ENCODE assay signal across 13 cellular contexts in genomic region chr16:2216330-2216729, GRCh38. TPM values are rescaled to one million over a fixed set of nuclear protein-coding genes. Genes with fewer than 3 reads are reported as not detected.
DNase-seq lines count a peak whose midpoint lies in the region; ATAC-seq, FAIRE-seq and TF ChIP-seq lines count a peak whose summit lies in the region.
"Had no signal": no experiment of that assay in that cellular context is flagged by ENCODE, and none has a peak within 500 bp of the region (broad histone marks: within the 10 kb centered on the region; RNA-seq: fewer than 3 reads in every experiment).

No MANE protein-coding gene starts in this region.

- intact Hi-C loops in stomach (cut with DNase I; ENCODE audit: low total_unique reads) = no loop called here

- no peaks in the 10 kb centered on the region for H3K9me3 ChIP-seq in A549
- H3K9me3 ChIP-seq in DOHH2 (ENCODE audit: control insufficient read depth, insufficient read depth, low read length) = no peaks in the 10 kb centered on the region
- H3K9me3 ChIP-seq in stomach = no peaks in the 10 kb centered on the region

- peak overlapping the region; percentile 93 to 98 for H3K27ac ChIP-seq in A549
- H3K27ac ChIP-seq in DOHH2 (ENCODE audit: low read depth, low read length) = no peak overlapping the region
- peak overlapping the region in 1 of 5 donors; percentile 91 for H3K27ac ChIP-seq in stomach

- CTCF ChIA-PET in A549 (lab: Yijun Ruan, JAX) (interaction anchor here (1.3 to 2.6 kb wide), 4 partner anchors 21 to 76 kb away, joined by 4 to 9 read pairs (median 4); partner anchors contain the start of gene ECI1), WTC11 (lab: Charles Lee) (interaction anchor here (2.8 kb wide), 1 partner anchor 21 kb away, joined by 30 read pairs; the partner anchor contains the start of gene CASKIN1)

- H3K27me3 ChIP-seq in DOHH2 (ENCODE audit: control insufficient read depth, low read length) (no peaks in the 10 kb centered on the region), stomach (no peaks in the 10 kb centered on the region)

- H3K4me2 ChIP-seq in A549 (peak overlapping the region; percentile 68), DOHH2 (ENCODE audit: low read length) (peak overlapping the region; percentile 51)

- POLR2A ChIA-PET in A549 (lab: Yijun Ruan, JAX) = interaction anchor here (1.6 to 3.1 kb wide), 2 partner anchors 11 to 52 kb away, joined by 3 to 31 read pairs; partner anchors contain the start of gene MLST8
- POLR2A ChIA-PET in WTC11 (lab: Charles Lee) = interaction anchor here (1.4 kb wide), 1 partner anchor 35 kb away, joined by 3 read pairs; the partner anchor contains the start of gene ECI1

- no peaks in the 10 kb centered on the region for H3K9me3 Mint-ChIP-seq in WTC11
- no peaks in the 10 kb centered on the region for H3K9me3 Mint-ChIP-seq in immature natural killer cell

- in situ Hi-C loops in GM13977 (cut with MboI; ENCODE audit: low pct_unique_long_range_greater_than_20kb, low sequenced_read_pairs, unreplicated experiment) = no loop called here

- no peak for TF ChIP-seq RAD21 in A549 (conservative IDR thresholded peaks at IDR 0.05 in 1 of 2, IDR thresholded peaks at IDR 0.05 in 1 of 2)

- H3K27me3 Mint-ChIP-seq in WTC11 (ENCODE audit: low read depth) (no peaks in the 10 kb centered on the region), immature natural killer cell (ENCODE audit: low read depth in 3 of 3) (peaks cover 4 to 13% (median 8%) of the 10 kb centered on the region in 3 donors)

- peaks cover 7% of the 10 kb centered on the region; the same call in 1 of the 2 replicates for H3F3A ChIP-seq in DOHH2 (ENCODE audit: control insufficient read depth, insufficient read depth)

- DNase-seq in A549 (ENCODE audit: low read depth in 1 of 2, low spot score in 1 of 2) (no peak), WTC11 (ENCODE audit: low spot score) (no peak), immature natural killer cell (no peak), stomach (no peak), AG20443 (ENCODE audit: low spot score) (no peak), GM13977 (ENCODE audit: low spot score) (no peak)
- DNase-seq: activated CD4-positive, alpha-beta T cell treated with anti-CD3 and anti-CD28 coated beads, Interleukin-2, amount 50 U/mL, for 1 hour; aorta; effector CD8-positive, alpha-beta T cell; NCI-H1930; NCI-H774 had no signal

- TF ChIP-seq POLR2A in A549 (IDR thresholded peaks at IDR 0.05; ENCODE audit: low read length) (no peak), stomach (IDR thresholded peaks at IDR 0.05) (no peak)

- peaks cover 19% of the 10 kb centered on the region for H3K4me1 Mint-ChIP-seq in WTC11
- peaks cover 13 to 18% of the 10 kb centered on the region in 2 donors for H3K4me1 Mint-ChIP-seq in immature natural killer cell

- peaks cover 47% of the 10 kb centered on the region for H3K79me2 ChIP-seq in DOHH2 (ENCODE audit: control insufficient read depth, low read length)

- TF ChIP-seq CTCF in A549 (IDR thresholded peaks at IDR 0.05) (no peak), DOHH2 (IDR thresholded peaks at IDR 0.05; ENCODE audit: low read depth, low read length, poor library complexity, severe bottlenecking) (no peak), WTC11 (IDR thresholded peaks at IDR 0.05) (no peak), stomach (IDR thresholded peaks at IDR 0.05) (no peak), GM13977 (IDR thresholded peaks at IDR 0.05; ENCODE audit: extremely low read depth, insufficient read depth, missing control alignments) (no peak)

- H3K4me1 ChIP-seq in A549 = peaks cover 25% of the 10 kb centered on the region
- peaks cover 26% of the 10 kb centered on the region for H3K4me1 ChIP-seq in DOHH2 (ENCODE audit: control insufficient read depth, low read length)
- peaks cover 26 to 39% (median 32%) of the 10 kb centered on the region in 4 donors for H3K4me1 ChIP-seq in stomach

- FAIRE-seq in A549 (lab: Jason Lieb, UNC) = no peak

- no peaks in the 10 kb centered on the region for H3K9me2 ChIP-seq in DOHH2 (replicated peaks; ENCODE audit: control insufficient read depth, low read length)

- H3K4me3 ChIP-seq in A549 (peak overlapping the region; percentile 88), DOHH2 (ENCODE audit: low read length) (peak overlapping the region; percentile 100), stomach (no peak overlapping the region)

- peak overlapping the region; percentile 83 for H3K4me3 Mint-ChIP-seq in WTC11
- peak overlapping the region; percentile 44 to 58 (median 56) for H3K4me3 Mint-ChIP-seq in immature natural killer cell

- WGBS in A549 (ENCODE audit: missing lambda C conversion rate) = 90% methylated on average over 4 of the region's 4 CpGs
- WGBS in stomach, 5 donors = 81 to 98% (median 83%) methylated on average over 4 of the region's 4 CpGs

- no peak for TF ChIP-seq EP300 in A549 (IDR thresholded peaks at IDR 0.05)
- TF ChIP-seq EP300 in stomach (IDR thresholded peaks at IDR 0.05) = no peak

- H4K20me1 ChIP-seq in DOHH2 (ENCODE audit: control insufficient read depth, insufficient read depth, low read depth, low read length) = peaks cover 9% of the 10 kb centered on the region

- H3K36me3 ChIP-seq in DOHH2 (ENCODE audit: control insufficient read depth, low read length) = peaks cover 30% of the 10 kb centered on the region
- peaks cover 0 to 11% (median 0%) of the 10 kb centered on the region in 4 donors for H3K36me3 ChIP-seq in stomach

- peaks cover 11% of the 10 kb centered on the region for H3K36me3 Mint-ChIP-seq in WTC11
- H3K36me3 Mint-ChIP-seq in immature natural killer cell = no peaks in the 10 kb centered on the region

- H3K27ac Mint-ChIP-seq in WTC11 (no peak overlapping the region), immature natural killer cell (peak overlapping the region in 1 of 6 donors; percentile 40)

- ATAC-seq in A549 = no peak
- no peak for ATAC-seq in WTC11
- no peak for ATAC-seq in HG02763 (IDR thresholded peaks at IDR 0.05; ENCODE audit: unreplicated experiment)

TF ChIP-seq in A549, 52 proteins besides CTCF, POLR2A, EP300 and RAD21 (continues in another document):
- no peak for TF ChIP-seq SREBF2 (IDR thresholded peaks at IDR 0.05)

TF ChIP-seq in WTC11, 78 proteins besides CTCF, POLR2A, EP300 and RAD21 (continues in another document):
- TF ChIP-seq MAX (CRISPR knock-in tag; IDR thresholded peaks at IDR 0.05) (no peak), OVOL2 (CRISPR knock-in tag; IDR thresholded peaks at IDR 0.05; ENCODE audit: borderline replicate concordance) (no peak)

RNA-seq across cellular contexts. Expression of gene PGP, which starts 1.7 kb away (rescaled TPM):
- 13.9 and 15.0 TPM in 2 replicates for polyA plus RNA-seq in A549 (2011; rRNA removed)
- 37.0 and 52.9 TPM in 2 replicates for polyA plus RNA-seq in A549 (2012; cell fraction: cytosol; rRNA removed)
- polyA plus RNA-seq in A549 (2012; cell fraction: nucleus; rRNA removed) = 67.6 and 101 TPM in 2 replicates
- 27.7 to 33.7 TPM (median 31.9 TPM) in 3 replicates for polyA plus RNA-seq in A549 (2017; fragmentation: RNase III; extraction: RNeasy Plus Mini Kit Qiagen cat#74134 plus additional on column Dnase treatment)
- polyA minus RNA-seq in A549 (2011; rRNA and poly(A)+ RNA removed) = 7.6 TPM in 2 replicates
- 38.4 to 40.1 TPM (median 39.5 TPM) in 3 replicates for total RNA-seq in WTC11 (2021)
- 10 to 100 TPM; 10.4 to 18.4 (median 17.7) TPM for polyA plus RNA-seq in immature natural killer cell
- total RNA-seq in stomach = 10 to 100 TPM in 4 of 5 donors, 1 to 10 TPM in 1; 9.4 to 90.4 (median 15.9) TPM
- polyA plus RNA-seq in stomach = 10 to 100 TPM in 2 of 3 donors, 1 to 10 TPM in 1; 9.3 to 11.0 (median 10.0) TPM

RNA-seq across cellular contexts. Expression of gene BRICD5, which starts 5.7 kb away (rescaled TPM):
- polyA plus RNA-seq in A549 (2011; rRNA removed) (2.0 and 3.1 TPM in 2 replicates), A549 (2017; fragmentation: RNase III; extraction: RNeasy Plus Mini Kit Qiagen cat#74134 plus additional on column Dnase treatment) (7.4 to 11.6 TPM (median 9.1 TPM) in 3 replicates), immature natural killer cell (under 1 TPM in 2 of 3 donors, not detected in 1; 0.10 to 0.36 TPM), stomach (1 to 10 TPM; 4.2 to 6.5 (median 6.3) TPM)
- 6.3 TPM in 2 replicates for polyA plus RNA-seq in A549 (2012; cell fraction: cytosol; rRNA removed)
- polyA plus RNA-seq in A549 (2012; cell fraction: nucleus; rRNA removed) = 65.9 and 71.3 TPM in 2 replicates
- 0.54 and 1.9 TPM in 2 replicates for polyA minus RNA-seq in A549 (2011; rRNA and poly(A)+ RNA removed)
- total RNA-seq in WTC11 (2021) (12.5 to 15.2 TPM (median 13.6 TPM) in 3 replicates), stomach (10 to 100 TPM in 4 of 5 donors, 1 to 10 TPM in 1; 2.6 to 78.8 (median 16.5) TPM)

RNA-seq across cellular contexts. Expression of gene E4F1, which starts 7.1 kb away (rescaled TPM):
- polyA plus RNA-seq in A549 (2011; rRNA removed) = 10.4 and 11.0 TPM in 2 replicates
- 39.5 and 43.4 TPM in 2 replicates for polyA plus RNA-seq in A549 (2012; cell fraction: cytosol; rRNA removed)
- 164 and 278 TPM in 2 replicates for polyA plus RNA-seq in A549 (2012; cell fraction: nucleus; rRNA removed)
- 22.0 to 24.4 TPM (median 23.3 TPM) in 3 replicates for polyA plus RNA-seq in A549 (2017; fragmentation: RNase III; extraction: RNeasy Plus Mini Kit Qiagen cat#74134 plus additional on column Dnase treatment)
- 7.4 and 9.8 TPM in 2 replicates for polyA minus RNA-seq in A549 (2011; rRNA and poly(A)+ RNA removed)
- 27.2 to 34.4 TPM (median 27.8 TPM) in 3 replicates for total RNA-seq in WTC11 (2021)
- 10 to 100 TPM in 2 of 3 donors, 1 to 10 TPM in 1; 8.4 to 18.6 (median 10.3) TPM for polyA plus RNA-seq in immature natural killer cell
- total RNA-seq in stomach = 100 to 1,000 TPM in 1 of 5 donors, 10 to 100 TPM in 4; 12.7 to 114 (median 64.5) TPM
- polyA plus RNA-seq in stomach = 10 to 100 TPM; 21.4 to 25.2 (median 23.8) TPM

RNA-seq across cellular contexts. Expression of gene MLST8, which starts 11.1 kb away (rescaled TPM):
- polyA plus RNA-seq in A549 (2011; rRNA removed) (46.8 and 49.5 TPM in 2 replicates), A549 (2017; fragmentation: RNase III; extraction: RNeasy Plus Mini Kit Qiagen cat#74134 plus additional on column Dnase treatment) (48.4 to 53.9 TPM (median 50.4 TPM) in 3 replicates), immature natural killer cell (10 to 100 TPM; 22.5 to 39.1 (median 36.9) TPM), stomach (10 to 100 TPM; 46.8 to 68.1 (median 55.3) TPM)
- 104 and 110 TPM in 2 replicates for polyA plus RNA-seq in A549 (2012; cell fraction: cytosol; rRNA removed)
- 151 and 193 TPM in 2 replicates for polyA plus RNA-seq in A549 (2012; cell fraction: nucleus; rRNA removed)
- polyA minus RNA-seq in A549 (2011; rRNA and poly(A)+ RNA removed) = 56.8 and 69.3 TPM in 2 replicates
- total RNA-seq in WTC11 (2021) (71.6 to 76.1 TPM (median 75.9 TPM) in 3 replicates), stomach (100 to 1,000 TPM in 1 of 5 donors, 10 to 100 TPM in 3, 1 to 10 TPM in 1; 7.5 to 235 (median 56.2) TPM)

RNA-seq across cellular contexts. Expression of gene DNASE1L2, which starts 19.9 kb away (rescaled TPM):
- 0.36 and 0.65 TPM in 2 replicates for polyA plus RNA-seq in A549 (2011; rRNA removed)
- polyA plus RNA-seq in A549 (2012; cell fraction: cytosol; rRNA removed) = 1.9 and 2.3 TPM in 2 replicates
- polyA plus RNA-seq in A549 (2012; cell fraction: nucleus; rRNA removed) = 10.5 and 17.7 TPM in 2 replicates
- polyA plus RNA-seq in A549 (2017; fragmentation: RNase III; extraction: RNeasy Plus Mini Kit Qiagen cat#74134 plus additional on column Dnase treatment) = 0.88 to 1.5 TPM (median 1.2 TPM) in 3 replicates
- 0.41 and 0.44 TPM in 2 replicates for polyA minus RNA-seq in A549 (2011; rRNA and poly(A)+ RNA removed)
- total RNA-seq in WTC11 (2021) = 0.66 to 1.1 TPM (median 1.0 TPM) in 3 replicates
- not detected for polyA plus RNA-seq in immature natural killer cell
- total RNA-seq in stomach = not detected
- polyA plus RNA-seq in stomach = under 1 TPM in 2 of 3 donors, not detected in 1; 0.68 to 0.90 TPM

Comparison
In these comparisons a context has a peak if more than half of its experiments do, and no peak if none do; other contexts are left out.
1. H3K4me3 ChIP-seq: peak in A549 (single experiment) and DOHH2 (single experiment); none in stomach (0 of 4).